8 cellular contexts compared by ENCODE assay signal in the genomic region with DNA sequence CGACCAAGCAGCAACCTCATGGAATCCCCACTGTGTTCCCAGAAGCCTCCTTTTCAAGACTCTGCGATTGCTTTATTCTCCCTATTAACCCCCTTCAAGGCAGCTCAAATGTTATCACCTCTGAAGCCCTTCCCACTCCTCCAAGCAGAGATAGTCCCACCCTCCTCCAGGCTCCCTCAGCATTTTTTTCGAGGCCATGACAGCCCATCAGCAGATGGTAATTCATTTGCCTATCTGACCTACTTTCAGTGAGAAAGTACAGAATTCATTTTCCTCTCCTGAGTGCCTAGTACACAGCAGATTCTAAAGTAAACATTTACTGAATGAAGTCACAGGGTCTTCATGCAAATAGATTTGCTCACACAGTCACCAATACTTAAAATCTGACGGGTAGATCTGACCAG. TPM values are rescaled to one million over a fixed set of nuclear protein-coding genes. Genes with fewer than 3 reads are reported as not detected.
A peak's percentile ranks its signal among the peaks of the same experiment; 100 is the strongest.
DNase-seq lines count a peak whose midpoint lies in the region; ATAC-seq, FAIRE-seq and TF ChIP-seq lines count a peak whose summit lies in the region.

No MANE protein-coding gene starts in this region.

- peak; percentile 15 for FAIRE-seq in H54 (lab: Jason Lieb, UNC)

- H3K9me3 ChIP-seq in heart right ventricle (peaks cover 0 to 4% (median 0%) of the 10 kb centered on the region in 11 donors), HAP-1 (no peaks in the 10 kb centered on the region)

- TF ChIP-seq CTCF in heart right ventricle (IDR thresholded peaks at IDR 0.05) = no peak

- peak; percentile 60 to 84 (median 72) for ATAC-seq in heart right ventricle
- ATAC-seq in sciatic nerve = peak; percentile 42
- ATAC-seq in GM18870 (IDR thresholded peaks at IDR 0.05; ENCODE audit: unreplicated experiment) = no peak
- no peak for ATAC-seq in HG02678 (IDR thresholded peaks at IDR 0.05; ENCODE audit: unreplicated experiment)

- DNase-seq in H54 (ENCODE audit: insufficient read length, low spot score) (no peak), NCI-H774 (lab: John Stamatoyannopoulos, UW) (peak; percentile 61), heart right ventricle (peak in 1 of 2 donors; percentile 21), sciatic nerve (ENCODE audit: low spot score) (no peak), HAP-1 (ENCODE audit: low spot score in 2 of 2) (no peak), MV-4-11 (lab: John Stamatoyannopoulos, UW) (no peak)

- 19 to 24% methylated on average over 4 of the region's 4 CpGs for WGBS in heart right ventricle, 2 donors

- H3K4me1 ChIP-seq in heart right ventricle (peaks cover 16 to 62% (median 46%) of the 10 kb centered on the region in 9 donors), HAP-1 (peaks cover 8% of the 10 kb centered on the region)

- intact Hi-C loops in heart right ventricle (cut with DNase I) (no loop called here), sciatic nerve (cut with DNase I) (no loop called here)

- no peak for TF ChIP-seq POLR2A in H54 (IDR thresholded peaks at IDR 0.05; ENCODE audit: low read depth, low read length)

- H3K27me3 ChIP-seq in heart right ventricle (no peaks in the 10 kb centered on the region), HAP-1 (ENCODE audit: low read depth) (no peaks in the 10 kb centered on the region)

- H3K36me3 ChIP-seq in heart right ventricle = peaks cover 0 to 27% (median 0%) of the 10 kb centered on the region in 9 donors
- no peaks in the 10 kb centered on the region for H3K36me3 ChIP-seq in HAP-1 (replicated peaks)

- in situ Hi-C loops in HAP-1 (cut with MboI; ENCODE audit: low sequenced_read_pairs) = no loop called here

- peak overlapping the region in 9 of 10 donors; percentile 0 to 67 (median 47) for H3K27ac ChIP-seq in heart right ventricle

- H3K4me3 ChIP-seq in heart right ventricle (peak overlapping the region in 1 of 10 donors; percentile 0), HAP-1 (no peak overlapping the region)

RNA-seq across cellular contexts. Expression of gene HERPUD2, which starts 47.8 kb away (rescaled TPM):
- total RNA-seq in heart right ventricle (10 to 100 TPM; 12.3 to 21.3 (median 17.6) TPM), sciatic nerve (33.8 TPM)
- 10 to 100 TPM in 1 of 2 donors, 1 to 10 TPM in 1; 7.1 to 11.9 TPM for polyA plus RNA-seq in heart right ventricle

Comparison
In these comparisons a context has a peak if more than half of its experiments do, and no peak if none do; other contexts are left out.
1. ATAC-seq: peak in heart right ventricle (8 of 8) and sciatic nerve (single experiment); none in GM18870 (single experiment) and HG02678 (single experiment).